In genomic region chr6:45608252-45608911, GRCh38 we compare ENCODE assay signal across 10 cellular contexts.
DNase-seq lines count a peak whose midpoint lies in the region; ATAC-seq, FAIRE-seq and TF ChIP-seq lines count a peak whose summit lies in the region.
"Had no signal": no experiment of that assay in that cellular context is flagged by ENCODE, and none has a peak within 500 bp of the region (broad histone marks: within the 10 kb centered on the region; RNA-seq: fewer than 3 reads in every experiment).

No MANE protein-coding gene starts in this region.

- H3K9me3 ChIP-seq in astrocyte (ENCODE audit: insufficient read depth, low read depth, low read length) (no peaks in the 10 kb centered on the region), WERI-Rb-1 (ENCODE audit: severe bottlenecking) (peaks cover 3% of the 10 kb centered on the region)

- no peaks in the 10 kb centered on the region for H3K79me2 ChIP-seq in KMS-11 (ENCODE audit: insufficient read depth, low read depth)
- H3K79me2 ChIP-seq in astrocyte (ENCODE audit: insufficient read depth, low read length): no peaks in the 10 kb centered on the region

- H3K27me3 ChIP-seq in KMS-11 (ENCODE audit: insufficient read depth, low read depth) (0 out of 2 replicates have a peak, but pooled peaks cover 4% of the 10 kb centered on the region), astrocyte (ENCODE audit: insufficient read depth, low read length) (no peaks in the 10 kb centered on the region), WERI-Rb-1 (ENCODE audit: insufficient read depth, low read depth, severe bottlenecking) (no peaks in the 10 kb centered on the region)

- no peak overlapping the region for H3K4me3 ChIP-seq in KMS-11 (IDR thresholded peaks at IDR 0.05; ENCODE audit: insufficient read depth, low read depth, low read length)
- no peak overlapping the region for H3K4me3 ChIP-seq in astrocyte (ENCODE audit: insufficient read depth, low read depth, low read length)
- H3K4me3 ChIP-seq in WERI-Rb-1 (ENCODE audit: low read depth, low read length): no peak overlapping the region

- peaks cover 2% of the 10 kb centered on the region for H3K9me3 Mint-ChIP-seq in astrocyte (ENCODE audit: unreplicated experiment)

- peak overlapping the region; percentile 84 for H3K27ac Mint-ChIP-seq in astrocyte (ENCODE audit: unreplicated experiment)

- no peaks in the 10 kb centered on the region for H3K27me3 Mint-ChIP-seq in astrocyte (ENCODE audit: low read depth, unreplicated experiment)

- DNase-seq in COLO829 (ENCODE audit: low spot score): peak; percentile 54
- peak; percentile 70 for DNase-seq in astrocyte (ENCODE audit: low read depth)
- DNase-seq in kidney tubule cell (ENCODE audit: low spot score): peak; percentile 91
- DNase-seq in WERI-Rb-1: no peak
- no peak for DNase-seq in activated CD8-positive, alpha-beta memory T cell treated with anti-CD3 and anti-CD28 coated beads, Interleukin-2, amount 50 U/mL, for 4 hours
- DNase-seq: NCI-H446 had no signal

- H4K20me1 ChIP-seq in KMS-11 (ENCODE audit: insufficient read depth): no peaks in the 10 kb centered on the region
- no peaks in the 10 kb centered on the region for H4K20me1 ChIP-seq in astrocyte (ENCODE audit: insufficient read depth, low read length)

- H3K36me3 ChIP-seq in KMS-11 (ENCODE audit: insufficient read depth): no peaks in the 10 kb centered on the region
- no peaks in the 10 kb centered on the region for H3K36me3 ChIP-seq in astrocyte (ENCODE audit: insufficient read depth, low read length)
- H3K36me3 ChIP-seq in WERI-Rb-1: no peaks in the 10 kb centered on the region

- ATAC-seq in HG02885 (IDR thresholded peaks at IDR 0.05; ENCODE audit: poor library complexity, unreplicated experiment): no peak
- no peak for ATAC-seq in HG03342 (IDR thresholded peaks at IDR 0.05; ENCODE audit: unreplicated experiment)
- ATAC-seq: HepG2 had no signal

- H3K4me2 ChIP-seq in KMS-11 (peak overlapping the region; percentile 91), astrocyte (ENCODE audit: low read length) (peak overlapping the region; percentile 42)

- TF ChIP-seq CTCF in KMS-11 (conservative IDR thresholded peaks at IDR 0.05; ENCODE audit: low read depth, low read length) (no peak), astrocyte (IDR thresholded peaks at IDR 0.05; ENCODE audit: insufficient read depth, low read depth, low read length) (no peak), WERI-Rb-1 (IDR thresholded peaks at IDR 0.05; ENCODE audit: low read depth, low read length) (no peak)

- H3K27ac ChIP-seq in KMS-11 (peak overlapping the region; percentile 91), astrocyte (ENCODE audit: low read depth, low read length) (peak overlapping the region; percentile 33), WERI-Rb-1 (no peak overlapping the region)

- no peak overlapping the region for H3K4me3 Mint-ChIP-seq in astrocyte (ENCODE audit: unreplicated experiment)

- H3K9ac ChIP-seq in KMS-11 (peak overlapping the region; percentile 63), astrocyte (ENCODE audit: low read length) (no peak overlapping the region)

- H2AFZ ChIP-seq in KMS-11 (ENCODE audit: low read depth) (peak overlapping the region; percentile 39; the same call in 1 of the 2 replicates), astrocyte (ENCODE audit: low read depth, low read length) (no peak overlapping the region)

- peaks cover 2% of the 10 kb centered on the region for H3K36me3 Mint-ChIP-seq in astrocyte (ENCODE audit: low read depth, unreplicated experiment)

- H3K4me1 Mint-ChIP-seq in astrocyte (ENCODE audit: low read depth, unreplicated experiment): peaks cover 24% of the 10 kb centered on the region

- H3K4me1 ChIP-seq in KMS-11 (ENCODE audit: low read depth, poor library complexity, severe bottlenecking) (peaks cover 81% of the 10 kb centered on the region), astrocyte (ENCODE audit: insufficient read depth, low read length) (peaks cover 11% of the 10 kb centered on the region)

- peak; percentile 29 for FAIRE-seq in astrocyte (lab: Jason Lieb, UNC)
- FAIRE-seq: HepG2 had no signal

Comparison
In these comparisons a context has a peak if more than half of its experiments do, and no peak if none do; other contexts are left out.
1. DNase-seq: peak in COLO829 (single experiment), astrocyte (single experiment) and kidney tubule cell (single experiment); none in WERI-Rb-1 (single experiment) and activated CD8-positive, alpha-beta memory T cell treated with anti-CD3 and anti-CD28 coated beads, Interleukin-2, amount 50 U/mL, for 4 hours (single experiment).